1 cellular context compared by ENCODE assay signal in the genomic region with DNA sequence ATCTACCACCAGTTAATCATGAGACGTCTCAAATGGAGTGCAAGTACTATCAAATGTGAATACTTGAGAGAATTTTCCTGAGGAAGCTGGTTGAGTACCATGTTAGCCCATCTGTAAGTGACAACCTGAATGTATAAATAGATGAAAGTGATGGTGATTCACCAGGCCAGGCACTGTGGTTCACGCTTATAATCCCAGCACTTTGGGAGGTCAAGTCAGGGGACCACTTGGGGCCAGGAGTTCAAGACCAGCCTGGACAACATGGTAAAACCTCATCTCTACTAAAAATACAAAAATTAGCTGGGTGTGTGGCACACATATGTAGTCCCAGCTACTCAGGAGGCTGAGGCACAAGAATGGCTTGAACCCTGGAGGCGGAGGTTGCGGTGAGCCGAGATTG.
TF ChIP-seq lines count a peak whose summit lies in the region.

No MANE protein-coding gene starts in this region.

TF ChIP-seq in HepG2, 621 proteins besides CTCF, POLR2A, EP300 and RAD21 (continued from another document):
- TF ChIP-seq BRCA1 (CRISPR knock-in tag; IDR thresholded peaks at IDR 0.05) = 0 out of 2 replicates have a peak, but pooled peaks have one; percentile 0
